In the genomic region with DNA sequence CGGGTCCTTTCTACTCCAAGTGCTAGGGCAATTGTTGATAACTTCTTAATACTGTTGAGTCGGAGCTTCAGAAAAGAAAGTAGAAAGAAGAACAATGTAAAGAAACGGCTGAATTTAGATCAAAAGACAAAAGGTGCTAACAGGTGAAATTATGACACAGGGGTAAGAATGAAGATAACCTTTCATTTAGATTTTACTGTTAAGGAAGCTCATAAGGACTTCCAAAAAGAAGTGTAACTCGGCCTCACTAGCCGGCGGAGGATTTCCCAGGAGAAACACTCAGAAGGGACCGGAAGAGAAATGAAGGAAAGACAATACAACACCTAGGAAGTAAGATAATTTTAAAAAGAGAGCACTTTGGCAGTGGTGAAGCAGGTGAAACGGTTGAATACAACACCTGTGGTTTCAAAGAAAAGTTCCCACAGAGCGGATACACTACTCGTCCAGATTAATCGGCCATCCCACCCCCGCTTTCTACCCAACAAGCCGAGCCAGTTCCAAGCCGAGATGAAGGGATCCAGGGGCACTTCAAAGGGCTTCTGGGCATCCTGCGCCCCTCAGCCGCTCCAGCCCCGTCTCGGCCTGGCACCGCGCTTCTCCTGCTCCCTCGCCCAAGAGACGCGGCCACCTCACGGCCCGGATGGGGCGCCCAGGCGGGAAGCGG, we compare ENCODE assay signal across 8 cellular contexts. TPM values are rescaled to one million over a fixed set of nuclear protein-coding genes. Genes with fewer than 3 reads are reported as not detected.
DNase-seq lines count a peak whose midpoint lies in the region; ATAC-seq, FAIRE-seq and TF ChIP-seq lines count a peak whose summit lies in the region.

No MANE protein-coding gene starts in this region.

- intact Hi-C loops in K562 (cut with micrococcal nuclease), result no loop called here

- CTCF ChIA-PET in K562 (lab: Yijun Ruan, JAX; ENCODE audit: low intra/inter-chr PET ratio), result no interaction called here

- no TSS peak for BruUV-seq in K562 (replicated peaks; lab: Mats Ljungman, UMichigan)

- no peak for FAIRE-seq in K562 (lab: Jason Lieb, UNC)

- H3K4me1 ChIP-seq in ES-I3 (ENCODE audit: insufficient read depth, low read length) (peaks cover 7% of the 10 kb centered on the region; the same call in 1 of the 2 replicates), HUES6 (ENCODE audit: control insufficient read depth, insufficient read depth, low read length) (peaks cover 25% of the 10 kb centered on the region), K562 (replicated peaks in 1 of 2; ENCODE audit: control insufficient read depth in 2 of 2, insufficient read depth in 2 of 2, low read length in 2 of 2) (peaks cover 4 to 7% of the 10 kb centered on the region in 2 experiments; a peak in 2 of 5 replicates), subcutaneous abdominal adipose tissue (ENCODE audit: control insufficient read depth in 5 of 5, insufficient read depth in 5 of 5, low read length in 5 of 5) (peaks cover 3 to 62% (median 58%) of the 10 kb centered on the region in 5 donors)

- peak overlapping the region; percentile 83 for H3K4me2 ChIP-seq in K562 (ENCODE audit: insufficient read depth, low read length)

- no peak for DNase-seq in K562 (ENCODE audit: extremely low read depth in 1 of 4, low spot score in 3 of 4)
- peak; percentile 14 for DNase-seq in iris pigment epithelial cell (ENCODE audit: low read depth)
- no peak for DNase-seq in NCI-H748 (lab: John Stamatoyannopoulos, UW; ENCODE audit: unreplicated experiment)

- WGBS in K562 (ENCODE audit: insufficient coverage, low coverage, missing lambda C conversion rate), result 2% methylated on average over 23 of the region's 28 CpGs

- no peak overlapping the region; the same call in 1 of the 2 replicates for H3K27ac ChIP-seq in HUES6 (ENCODE audit: low read depth, low read length)
- H3K27ac ChIP-seq in K562 (ENCODE audit: extremely low read depth, low read depth, low read length), result peak overlapping the region; percentile 90
- peak overlapping the region; percentile 98 for H3K27ac ChIP-seq in subcutaneous abdominal adipose tissue (ENCODE audit: low read depth, low read length)

- H3K36me3 ChIP-seq in ES-I3 (ENCODE audit: insufficient read depth, low read length) (peaks cover 21% of the 10 kb centered on the region), HUES6 (ENCODE audit: control insufficient read depth, insufficient read depth, low read length) (peaks cover 44% of the 10 kb centered on the region), K562 (ENCODE audit: control insufficient read depth, insufficient read depth, low read length) (peaks cover 44% of the 10 kb centered on the region), subcutaneous abdominal adipose tissue (ENCODE audit: control insufficient read depth in 5 of 5, insufficient read depth in 5 of 5, low read length in 5 of 5) (peaks cover 20 to 42% (median 29%) of the 10 kb centered on the region in 5 donors)

- peak; percentile 35 for ATAC-seq in GM21423 (IDR thresholded peaks at IDR 0.05; ENCODE audit: unreplicated experiment)
- peak; percentile 62 for ATAC-seq in K562
- ATAC-seq in activated CD4-positive, CD25-positive, alpha-beta regulatory T cell treated with anti-CD3 and anti-CD28 coated beads, Interleukin-2, amount 50 U/mL, for 24 hours, result no peak

- no peaks in the 10 kb centered on the region for H3K9me1 ChIP-seq in K562 (ENCODE audit: control insufficient read depth, insufficient read depth, low read length)

- no peaks in the 10 kb centered on the region; the same call in 1 of the 2 replicates for H4K20me1 ChIP-seq in K562 (replicated peaks; ENCODE audit: control insufficient read depth, insufficient read depth, low read length)

- H3K9me3 ChIP-seq in ES-I3 (ENCODE audit: control insufficient read depth, insufficient read depth, low read length) (no peaks in the 10 kb centered on the region), HUES6 (ENCODE audit: control insufficient read depth, insufficient read depth, low read depth, low read length) (no peaks in the 10 kb centered on the region), K562 (replicated peaks; ENCODE audit: control insufficient read depth, insufficient read depth, low read depth, low read length) (no peaks in the 10 kb centered on the region), subcutaneous abdominal adipose tissue (ENCODE audit: control insufficient read depth in 5 of 5, low read length in 5 of 5) (no peaks in the 10 kb centered on the region)

- peak overlapping the region; percentile 91 for H3K9ac ChIP-seq in ES-I3 (ENCODE audit: low read depth, low read length)
- H3K9ac ChIP-seq in HUES6 (ENCODE audit: low read length), result peak overlapping the region; percentile 86
- H3K9ac ChIP-seq in K562 (ENCODE audit: insufficient read depth in 1 of 2, low read depth in 2 of 2, low read length in 2 of 2), result peak overlapping the region; percentile 87 to 97
- H3K9ac ChIP-seq in subcutaneous abdominal adipose tissue (ENCODE audit: low read length in 5 of 5), result peak overlapping the region; percentile 94 to 98 (median 95)

- no peak for TF ChIP-seq CTCF in K562 (IDR thresholded peaks at IDR 0.05 in 2 of 3, conservative IDR thresholded peaks at IDR 0.05 in 1 of 3; ENCODE audit: insufficient read depth in 2 of 3, low read depth in 1 of 3, low read length in 3 of 3)

- TF ChIP-seq POLR2A in K562 (conservative IDR thresholded peaks at IDR 0.05), result no peak

- H3K27me3 ChIP-seq in HUES6 (ENCODE audit: control insufficient read depth, insufficient read depth, low read length) (no peaks in the 10 kb centered on the region), K562 (ENCODE audit: control insufficient read depth in 2 of 2, insufficient read depth in 2 of 2, low read length in 2 of 2) (no peaks in the 10 kb centered on the region), subcutaneous abdominal adipose tissue (ENCODE audit: control insufficient read depth in 5 of 5, insufficient read depth in 4 of 5, low read length in 5 of 5) (no peaks in the 10 kb centered on the region)

- H3K79me2 ChIP-seq in K562 (ENCODE audit: control insufficient read depth, insufficient read depth, low read length), result peaks cover 29% of the 10 kb centered on the region

- H3K4me3 ChIP-seq in HUES6 (ENCODE audit: low read depth, low read length) (peak overlapping the region; percentile 79), K562 (peak overlapping the region; percentile 84), subcutaneous abdominal adipose tissue (ENCODE audit: low read depth in 1 of 5, low read length in 5 of 5) (peak overlapping the region; percentile 85 to 97 (median 97))

- no peak for TF ChIP-seq RAD21 in K562 (CRISPR knock-in tag; conservative IDR thresholded peaks at IDR 0.05 in 1 of 2, IDR thresholded peaks at IDR 0.05 in 1 of 2)

- in situ Hi-C loops in K562 (cut with MboI), result no loop called here

- TF ChIP-seq EP300 in K562 (IDR thresholded peaks at IDR 0.05; ENCODE audit: low read length), result no peak

- POLR2A ChIA-PET in K562 (lab: Yijun Ruan, JAX), result interaction anchor here (0.6 to 3.4 kb wide), 10 partner anchors 10 to 188 kb away, joined by 3 to 24 read pairs (median 4); no protein-coding TSS in a partner anchor

- peak overlapping the region; percentile 99 for H2AFZ ChIP-seq in K562 (ENCODE audit: low read depth, low read length)

TF ChIP-seq in K562, 482 proteins besides CTCF, POLR2A, EP300 and RAD21 (continues in another document):
- 0 out of 3 replicates have a peak, but pooled peaks of 1 of the 2 experiments have one; percentile 8 for TF ChIP-seq CBX3 (IDR thresholded peaks at IDR 0.05; ENCODE audit: borderline replicate concordance in 1 of 2, low read length in 2 of 2)
- TF ChIP-seq ETV5 (CRISPR knock-in tag; IDR thresholded peaks at IDR 0.05; ENCODE audit: low read depth), result 0 out of 2 replicates have a peak, but pooled peaks have one; percentile 71
- TF ChIP-seq RBM15 (IDR thresholded peaks at IDR 0.05; ENCODE audit: insufficient read depth, low read length), result no peak
- TF ChIP-seq, protein P1, sequence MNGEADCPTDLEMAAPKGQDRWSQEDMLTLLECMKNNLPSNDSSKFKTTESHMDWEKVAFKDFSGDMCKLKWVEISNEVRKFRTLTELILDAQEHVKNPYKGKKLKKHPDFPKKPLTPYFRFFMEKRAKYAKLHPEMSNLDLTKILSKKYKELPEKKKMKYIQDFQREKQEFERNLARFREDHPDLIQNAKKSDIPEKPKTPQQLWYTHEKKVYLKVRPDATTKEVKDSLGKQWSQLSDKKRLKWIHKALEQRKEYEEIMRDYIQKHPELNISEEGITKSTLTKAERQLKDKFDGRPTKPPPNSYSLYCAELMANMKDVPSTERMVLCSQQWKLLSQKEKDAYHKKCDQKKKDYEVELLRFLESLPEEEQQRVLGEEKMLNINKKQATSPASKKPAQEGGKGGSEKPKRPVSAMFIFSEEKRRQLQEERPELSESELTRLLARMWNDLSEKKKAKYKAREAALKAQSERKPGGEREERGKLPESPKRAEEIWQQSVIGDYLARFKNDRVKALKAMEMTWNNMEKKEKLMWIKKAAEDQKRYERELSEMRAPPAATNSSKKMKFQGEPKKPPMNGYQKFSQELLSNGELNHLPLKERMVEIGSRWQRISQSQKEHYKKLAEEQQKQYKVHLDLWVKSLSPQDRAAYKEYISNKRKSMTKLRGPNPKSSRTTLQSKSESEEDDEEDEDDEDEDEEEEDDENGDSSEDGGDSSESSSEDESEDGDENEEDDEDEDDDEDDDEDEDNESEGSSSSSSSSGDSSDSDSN (IDR thresholded peaks at IDR 0.05; ENCODE audit: borderline replicate concordance in 1 of 2, low read depth in 2 of 2, low read length in 2 of 2), result peak in 1 of 2 experiments; percentile 49; a peak in 2 of 4 replicates

RNA-seq across cellular contexts. Expression of a gene that starts 0.7 kb away (rescaled TPM):
- 46.5 and 64.1 TPM in 2 replicates for total RNA-seq in K562 (2011; cell fraction: chromatin; rRNA removed; ENCODE audit: low replicate concordance)
- total RNA-seq in K562 (2011; cell fraction: nucleolus; rRNA removed), result 22.1 and 22.3 TPM in 2 replicates
- total RNA-seq in K562 (2011; cell fraction: nucleoplasm; rRNA removed), result 33.6 and 43.7 TPM in 2 replicates
- total RNA-seq in K562 (2014; rRNA removed), result 24.6 and 32.1 TPM in 2 replicates
- 39.8 and 46.0 TPM in 2 replicates for total RNA-seq in K562 (2014; rRNA removed; fragmentation: Illumina TruSeq; extraction: Trizol)
- total RNA-seq in K562 (2015; rRNA removed; fragmentation: Illumina TruSeq; extraction: Trizol), result 25.1 and 30.4 TPM in 2 replicates
- 57.3 and 57.4 TPM in 2 replicates for total RNA-seq in K562 (2021)
- polyA plus RNA-seq in K562 (2011; rRNA removed), result 33.4 and 48.4 TPM in 2 replicates
- polyA plus RNA-seq in K562 (2011; cell fraction: cytosol; rRNA removed), result 23.5 and 28.5 TPM in 2 replicates
- 21.3 and 22.6 TPM in 2 replicates for polyA plus RNA-seq in K562 (2011; cell fraction: nucleus; rRNA removed)
- 16.8 and 30.6 TPM in 2 replicates for polyA plus RNA-seq in K562 (2012)
- 36.4 and 39.4 TPM in 2 replicates for polyA plus RNA-seq in K562 (2014; fragmentation: Illumina TruSeq; extraction: Trizol)
- 10 to 100 TPM; 50.9 to 68.5 TPM for polyA plus RNA-seq in K562 (2014; fragmentation: Nextera tagmentation; extraction: Ambion mirVana)
- polyA plus RNA-seq in K562 (2014; rRNA removed), result 24.7 and 31.5 TPM in 2 replicates
- 84.3 and 113 TPM in 2 replicates for polyA minus RNA-seq in K562 (2011; rRNA and poly(A)+ RNA removed)
- 32.5 and 47.0 TPM in 2 replicates for polyA minus RNA-seq in K562 (2011; cell fraction: cytosol; rRNA and poly(A)+ RNA removed)
- polyA minus RNA-seq in K562 (2011; cell fraction: nucleus; rRNA and poly(A)+ RNA removed), result 19.3 and 31.8 TPM in 2 replicates

Comparison
In these comparisons a context has a peak if more than half of its experiments do, and no peak if none do; other contexts are left out.
1. ATAC-seq: peak in GM21423 (single experiment) and K562 (single experiment); none in activated CD4-positive, CD25-positive, alpha-beta regulatory T cell treated with anti-CD3 and anti-CD28 coated beads, Interleukin-2, amount 50 U/mL, for 24 hours (0 of 2).
2. Peak in every context shown above with its lines, with median percentiles within 50 percentile points of each other: H3K9ac ChIP-seq and H3K4me3 ChIP-seq.